ENCODE assay signal across 8 cellular contexts in the genomic region with DNA sequence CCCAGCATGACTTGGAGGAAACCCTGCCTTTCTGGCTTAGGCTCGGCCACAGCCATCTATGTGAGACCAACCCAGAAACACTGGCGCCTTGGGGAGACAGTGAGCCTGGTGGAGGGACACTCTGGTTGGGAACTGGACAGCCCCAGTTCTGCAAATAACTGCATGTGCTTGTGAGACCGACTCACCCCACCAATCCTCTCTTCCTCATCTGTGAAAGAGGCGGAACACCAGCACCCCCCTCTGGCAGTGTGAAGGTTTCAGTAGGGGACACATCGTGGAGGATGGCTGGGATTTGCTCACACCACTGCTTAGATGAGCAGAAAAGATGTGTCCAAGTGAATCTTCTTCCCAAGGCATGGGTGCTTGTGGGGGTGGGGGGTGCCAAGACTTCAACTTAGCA. TPM values are rescaled to one million over a fixed set of nuclear protein-coding genes. Genes with fewer than 3 reads are reported as not detected.
A peak's percentile ranks its signal among the peaks of the same experiment; 100 is the strongest.
DNase-seq lines count a peak whose midpoint lies in the region; ATAC-seq and TF ChIP-seq lines count a peak whose summit lies in the region.

No MANE protein-coding gene starts in this region.

- no peak overlapping the region for H3K4me3 ChIP-seq in PC-3 (ENCODE audit: low read length)

- no peak overlapping the region for H3K27ac ChIP-seq in PC-3 (ENCODE audit: low read length)

- H3K9ac ChIP-seq in PC-3 (ENCODE audit: low read length): no peak overlapping the region

- H2AFZ ChIP-seq in PC-3 (ENCODE audit: low read length): no peak overlapping the region

- intact Hi-C loops in PC-3 (cut with micrococcal nuclease): no loop called here

- H4K20me1 ChIP-seq in PC-3 (ENCODE audit: low read length): no peaks in the 10 kb centered on the region

- no peaks in the 10 kb centered on the region for H3K36me3 ChIP-seq in PC-3 (ENCODE audit: low read depth, low read length)

- BruUV-seq in PC-3 (replicated peaks; lab: Mats Ljungman, UMichigan): no TSS peak

- no peaks in the 10 kb centered on the region for H3K9me2 ChIP-seq in PC-3 (replicated peaks; ENCODE audit: low read length)

- H3K79me2 ChIP-seq in PC-3 (ENCODE audit: low read length): no peaks in the 10 kb centered on the region

- H3K4me2 ChIP-seq in PC-3 (ENCODE audit: low read length): no peak overlapping the region

- CTCF ChIA-PET in PC-3 (lab: Charles Lee): no interaction called here

- no peaks in the 10 kb centered on the region for H3K9me3 ChIP-seq in PC-3 (ENCODE audit: low read length)

- POLR2A ChIA-PET in PC-3 (lab: Charles Lee; ENCODE audit: unreplicated experiment): no interaction called here

- ATAC-seq in PC-3: peak; percentile 62
- no peak for ATAC-seq in GM19351 (IDR thresholded peaks at IDR 0.05; ENCODE audit: unreplicated experiment)
- ATAC-seq in GM21737 (IDR thresholded peaks at IDR 0.05; ENCODE audit: unreplicated experiment): no peak

- DNase-seq in AML-193 (lab: John Stamatoyannopoulos, UW) (peak; percentile 37 to 47), GM13977 (ENCODE audit: low spot score) (no peak), PC-3 (peak; percentile 70), cerebellar cortex (ENCODE audit: low spot score) (peak; percentile 53), retina (peak; percentile 16), NCI-H128 (lab: John Stamatoyannopoulos, UW; ENCODE audit: unreplicated experiment) (no peak)

- in situ Hi-C loops in GM13977 (cut with MboI; ENCODE audit: low pct_unique_long_range_greater_than_20kb, low sequenced_read_pairs, unreplicated experiment): no loop called here

- no peaks in the 10 kb centered on the region for H3K4me1 ChIP-seq in PC-3 (ENCODE audit: insufficient read depth, low read length)

- H3F3A ChIP-seq in PC-3 (ENCODE audit: low read length, unreplicated experiment): no peaks in the 10 kb centered on the region

- peaks cover 43% of the 10 kb centered on the region for H3K27me3 ChIP-seq in PC-3 (ENCODE audit: low read length)

- TF ChIP-seq CTCF in GM13977 (IDR thresholded peaks at IDR 0.05; ENCODE audit: extremely low read depth, insufficient read depth, missing control alignments) (peak; percentile 45), PC-3 (conservative IDR thresholded peaks at IDR 0.05; ENCODE audit: low read depth, low read length) (peak; percentile 81)

RNA-seq across cellular contexts. Expression of a gene that starts 43.4 kb away (rescaled TPM):
- 0.36 and 0.86 TPM in 2 replicates for total RNA-seq in PC-3 (2014; rRNA removed)

Comparison
In these comparisons a context has a peak if more than half of its experiments do, and no peak if none do; other contexts are left out.
1. DNase-seq: peak in AML-193 (2 of 2), PC-3 (single experiment), cerebellar cortex (single experiment) and retina (single experiment); none in GM13977 (single experiment) and NCI-H128 (single experiment).